In the genomic region with DNA sequence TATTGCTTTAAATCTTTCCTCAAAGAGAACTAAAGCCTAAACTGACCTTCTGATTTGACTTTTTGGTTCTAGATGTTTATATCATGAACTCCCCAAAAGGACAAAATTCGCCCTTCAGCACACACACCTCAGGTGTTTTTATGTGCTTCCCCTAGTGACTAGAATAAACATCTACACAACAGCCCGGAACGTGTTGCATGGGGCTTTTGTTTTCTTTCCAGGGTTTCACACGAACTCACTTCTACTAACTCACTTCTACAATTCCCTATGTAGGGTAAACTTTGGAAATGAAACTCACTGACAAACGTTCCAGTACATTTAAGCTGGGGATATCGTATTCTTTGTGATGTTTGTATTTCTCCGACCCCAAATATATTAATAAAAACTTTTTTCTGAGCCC, we compare ENCODE assay signal across 1 cellular context.
A peak's percentile ranks its signal among the peaks of the same experiment; 100 is the strongest.
TF ChIP-seq lines count a peak whose summit lies in the region.

No MANE protein-coding gene starts in this region.

TF ChIP-seq in GM12878, 131 proteins besides CTCF, POLR2A, EP300 and RAD21:
- peak in 1 of 2 experiments; percentile 16; a peak in 2 of 4 replicates for TF ChIP-seq IKZF2 (IDR thresholded peaks at IDR 0.05)
- TF ChIP-seq, protein P1, sequence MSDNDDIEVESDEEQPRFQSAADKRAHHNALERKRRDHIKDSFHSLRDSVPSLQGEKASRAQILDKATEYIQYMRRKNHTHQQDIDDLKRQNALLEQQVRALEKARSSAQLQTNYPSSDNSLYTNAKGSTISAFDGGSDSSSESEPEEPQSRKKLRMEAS (IDR thresholded peaks at IDR 0.05; ENCODE audit: low read depth, low read length) = 0 out of 2 replicates have a peak, but pooled peaks have one; percentile 17
- TF ChIP-seq ZNF274 (IDR thresholded peaks at IDR 0.05; ENCODE audit: insufficient read depth, insufficient read length) = no peak
- TF ChIP-seq BHLHE40 (IDR thresholded peaks at IDR 0.05; ENCODE audit: borderline replicate concordance in 1 of 2, low read depth in 2 of 2, low read length in 1 of 2) = peak; percentile 15 to 46; a peak in 1 of 4 replicates
- TF ChIP-seq, protein P2, sequence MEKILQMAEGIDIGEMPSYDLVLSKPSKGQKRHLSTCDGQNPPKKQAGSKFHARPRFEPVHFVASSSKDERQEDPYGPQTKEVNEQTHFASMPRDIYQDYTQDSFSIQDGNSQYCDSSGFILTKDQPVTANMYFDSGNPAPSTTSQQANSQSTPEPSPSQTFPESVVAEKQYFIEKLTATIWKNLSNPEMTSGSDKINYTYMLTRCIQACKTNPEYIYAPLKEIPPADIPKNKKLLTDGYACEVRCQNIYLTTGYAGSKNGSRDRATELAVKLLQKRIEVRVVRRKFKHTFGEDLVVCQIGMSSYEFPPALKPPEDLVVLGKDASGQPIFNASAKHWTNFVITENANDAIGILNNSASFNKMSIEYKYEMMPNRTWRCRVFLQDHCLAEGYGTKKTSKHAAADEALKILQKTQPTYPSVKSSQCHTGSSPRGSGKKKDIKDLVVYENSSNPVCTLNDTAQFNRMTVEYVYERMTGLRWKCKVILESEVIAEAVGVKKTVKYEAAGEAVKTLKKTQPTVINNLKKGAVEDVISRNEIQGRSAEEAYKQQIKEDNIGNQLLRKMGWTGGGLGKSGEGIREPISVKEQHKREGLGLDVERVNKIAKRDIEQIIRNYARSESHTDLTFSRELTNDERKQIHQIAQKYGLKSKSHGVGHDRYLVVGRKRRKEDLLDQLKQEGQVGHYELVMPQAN (conservative IDR thresholded peaks at IDR 0.05) = peak; percentile 37; the same call in 1 of the 2 replicates
- TF ChIP-seq, protein P3, sequence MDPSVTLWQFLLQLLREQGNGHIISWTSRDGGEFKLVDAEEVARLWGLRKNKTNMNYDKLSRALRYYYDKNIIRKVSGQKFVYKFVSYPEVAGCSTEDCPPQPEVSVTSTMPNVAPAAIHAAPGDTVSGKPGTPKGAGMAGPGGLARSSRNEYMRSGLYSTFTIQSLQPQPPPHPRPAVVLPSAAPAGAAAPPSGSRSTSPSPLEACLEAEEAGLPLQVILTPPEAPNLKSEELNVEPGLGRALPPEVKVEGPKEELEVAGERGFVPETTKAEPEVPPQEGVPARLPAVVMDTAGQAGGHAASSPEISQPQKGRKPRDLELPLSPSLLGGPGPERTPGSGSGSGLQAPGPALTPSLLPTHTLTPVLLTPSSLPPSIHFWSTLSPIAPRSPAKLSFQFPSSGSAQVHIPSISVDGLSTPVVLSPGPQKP (IDR thresholded peaks at IDR 0.05; ENCODE audit: low read depth, low read length) = no peak
- no peak for TF ChIP-seq EZH2 (IDR thresholded peaks at IDR 0.05; ENCODE audit: borderline replicate concordance, control insufficient read depth, low read depth, low read length)
- TF ChIP-seq, protein P4, sequence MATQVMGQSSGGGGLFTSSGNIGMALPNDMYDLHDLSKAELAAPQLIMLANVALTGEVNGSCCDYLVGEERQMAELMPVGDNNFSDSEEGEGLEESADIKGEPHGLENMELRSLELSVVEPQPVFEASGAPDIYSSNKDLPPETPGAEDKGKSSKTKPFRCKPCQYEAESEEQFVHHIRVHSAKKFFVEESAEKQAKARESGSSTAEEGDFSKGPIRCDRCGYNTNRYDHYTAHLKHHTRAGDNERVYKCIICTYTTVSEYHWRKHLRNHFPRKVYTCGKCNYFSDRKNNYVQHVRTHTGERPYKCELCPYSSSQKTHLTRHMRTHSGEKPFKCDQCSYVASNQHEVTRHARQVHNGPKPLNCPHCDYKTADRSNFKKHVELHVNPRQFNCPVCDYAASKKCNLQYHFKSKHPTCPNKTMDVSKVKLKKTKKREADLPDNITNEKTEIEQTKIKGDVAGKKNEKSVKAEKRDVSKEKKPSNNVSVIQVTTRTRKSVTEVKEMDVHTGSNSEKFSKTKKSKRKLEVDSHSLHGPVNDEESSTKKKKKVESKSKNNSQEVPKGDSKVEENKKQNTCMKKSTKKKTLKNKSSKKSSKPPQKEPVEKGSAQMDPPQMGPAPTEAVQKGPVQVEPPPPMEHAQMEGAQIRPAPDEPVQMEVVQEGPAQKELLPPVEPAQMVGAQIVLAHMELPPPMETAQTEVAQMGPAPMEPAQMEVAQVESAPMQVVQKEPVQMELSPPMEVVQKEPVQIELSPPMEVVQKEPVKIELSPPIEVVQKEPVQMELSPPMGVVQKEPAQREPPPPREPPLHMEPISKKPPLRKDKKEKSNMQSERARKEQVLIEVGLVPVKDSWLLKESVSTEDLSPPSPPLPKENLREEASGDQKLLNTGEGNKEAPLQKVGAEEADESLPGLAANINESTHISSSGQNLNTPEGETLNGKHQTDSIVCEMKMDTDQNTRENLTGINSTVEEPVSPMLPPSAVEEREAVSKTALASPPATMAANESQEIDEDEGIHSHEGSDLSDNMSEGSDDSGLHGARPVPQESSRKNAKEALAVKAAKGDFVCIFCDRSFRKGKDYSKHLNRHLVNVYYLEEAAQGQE (IDR thresholded peaks at IDR 0.05; ENCODE audit: low read depth, low read length) = no peak
- no peak for TF ChIP-seq JUNB (IDR thresholded peaks at IDR 0.05)
- TF ChIP-seq, protein P5, sequence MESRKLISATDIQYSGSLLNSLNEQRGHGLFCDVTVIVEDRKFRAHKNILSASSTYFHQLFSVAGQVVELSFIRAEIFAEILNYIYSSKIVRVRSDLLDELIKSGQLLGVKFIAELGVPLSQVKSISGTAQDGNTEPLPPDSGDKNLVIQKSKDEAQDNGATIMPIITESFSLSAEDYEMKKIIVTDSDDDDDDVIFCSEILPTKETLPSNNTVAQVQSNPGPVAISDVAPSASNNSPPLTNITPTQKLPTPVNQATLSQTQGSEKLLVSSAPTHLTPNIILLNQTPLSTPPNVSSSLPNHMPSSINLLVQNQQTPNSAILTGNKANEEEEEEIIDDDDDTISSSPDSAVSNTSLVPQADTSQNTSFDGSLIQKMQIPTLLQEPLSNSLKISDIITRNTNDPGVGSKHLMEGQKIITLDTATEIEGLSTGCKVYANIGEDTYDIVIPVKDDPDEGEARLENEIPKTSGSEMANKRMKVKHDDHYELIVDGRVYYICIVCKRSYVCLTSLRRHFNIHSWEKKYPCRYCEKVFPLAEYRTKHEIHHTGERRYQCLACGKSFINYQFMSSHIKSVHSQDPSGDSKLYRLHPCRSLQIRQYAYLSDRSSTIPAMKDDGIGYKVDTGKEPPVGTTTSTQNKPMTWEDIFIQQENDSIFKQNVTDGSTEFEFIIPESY (IDR thresholded peaks at IDR 0.05) = no peak
- no peak for TF ChIP-seq CHD4 (IDR thresholded peaks at IDR 0.05)
- no peak for TF ChIP-seq CHD1 (IDR thresholded peaks at IDR 0.05; ENCODE audit: low read depth, low read length)
- no peak for TF ChIP-seq SPI1 (IDR thresholded peaks at IDR 0.05; ENCODE audit: borderline replicate concordance, insufficient read depth, low read depth, low read length)
- no peak for TF ChIP-seq IRF4 (IDR thresholded peaks at IDR 0.05; ENCODE audit: low read depth, low read length)
- TF ChIP-seq SP1 (IDR thresholded peaks at IDR 0.05; ENCODE audit: low read depth, low read length) = no peak
- no peak for TF ChIP-seq IKZF1 (conservative IDR thresholded peaks at IDR 0.05)
- TF ChIP-seq POLR2AphosphoS2 (IDR thresholded peaks at IDR 0.05; ENCODE audit: low read depth, low read length) = no peak
- no peak for TF ChIP-seq NBN (IDR thresholded peaks at IDR 0.05)
- TF ChIP-seq FOS (IDR thresholded peaks at IDR 0.05; ENCODE audit: borderline replicate concordance, extremely low read depth, insufficient read length) = no peak
- no peak for TF ChIP-seq NR2F1 (conservative IDR thresholded peaks at IDR 0.05)
- TF ChIP-seq LARP7 (IDR thresholded peaks at IDR 0.05) = no peak
- no peak for TF ChIP-seq POLR2AphosphoS5 (IDR thresholded peaks at IDR 0.05; ENCODE audit: low read length)
- no peak for TF ChIP-seq PAX8 (IDR thresholded peaks at IDR 0.05)
- TF ChIP-seq, protein P6, sequence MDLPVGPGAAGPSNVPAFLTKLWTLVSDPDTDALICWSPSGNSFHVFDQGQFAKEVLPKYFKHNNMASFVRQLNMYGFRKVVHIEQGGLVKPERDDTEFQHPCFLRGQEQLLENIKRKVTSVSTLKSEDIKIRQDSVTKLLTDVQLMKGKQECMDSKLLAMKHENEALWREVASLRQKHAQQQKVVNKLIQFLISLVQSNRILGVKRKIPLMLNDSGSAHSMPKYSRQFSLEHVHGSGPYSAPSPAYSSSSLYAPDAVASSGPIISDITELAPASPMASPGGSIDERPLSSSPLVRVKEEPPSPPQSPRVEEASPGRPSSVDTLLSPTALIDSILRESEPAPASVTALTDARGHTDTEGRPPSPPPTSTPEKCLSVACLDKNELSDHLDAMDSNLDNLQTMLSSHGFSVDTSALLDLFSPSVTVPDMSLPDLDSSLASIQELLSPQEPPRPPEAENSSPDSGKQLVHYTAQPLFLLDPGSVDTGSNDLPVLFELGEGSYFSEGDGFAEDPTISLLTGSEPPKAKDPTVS (IDR thresholded peaks at IDR 0.05; ENCODE audit: low read depth, low read length) = no peak
- peak; percentile 90 for TF ChIP-seq MXI1 (IDR thresholded peaks at IDR 0.05; ENCODE audit: low read depth, low read length)
- TF ChIP-seq, protein P7, sequence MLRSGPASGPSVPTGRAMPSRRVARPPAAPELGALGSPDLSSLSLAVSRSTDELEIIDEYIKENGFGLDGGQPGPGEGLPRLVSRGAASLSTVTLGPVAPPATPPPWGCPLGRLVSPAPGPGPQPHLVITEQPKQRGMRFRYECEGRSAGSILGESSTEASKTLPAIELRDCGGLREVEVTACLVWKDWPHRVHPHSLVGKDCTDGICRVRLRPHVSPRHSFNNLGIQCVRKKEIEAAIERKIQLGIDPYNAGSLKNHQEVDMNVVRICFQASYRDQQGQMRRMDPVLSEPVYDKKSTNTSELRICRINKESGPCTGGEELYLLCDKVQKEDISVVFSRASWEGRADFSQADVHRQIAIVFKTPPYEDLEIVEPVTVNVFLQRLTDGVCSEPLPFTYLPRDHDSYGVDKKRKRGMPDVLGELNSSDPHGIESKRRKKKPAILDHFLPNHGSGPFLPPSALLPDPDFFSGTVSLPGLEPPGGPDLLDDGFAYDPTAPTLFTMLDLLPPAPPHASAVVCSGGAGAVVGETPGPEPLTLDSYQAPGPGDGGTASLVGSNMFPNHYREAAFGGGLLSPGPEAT (IDR thresholded peaks at IDR 0.05; ENCODE audit: low read depth) = no peak; the same call in 1 of the 2 replicates
- no peak for TF ChIP-seq SMC3 (IDR thresholded peaks at IDR 0.05; ENCODE audit: borderline replicate concordance, low read length)
- no peak for TF ChIP-seq ZZZ3 (IDR thresholded peaks at IDR 0.05; ENCODE audit: control insufficient read depth, insufficient read length, low read depth)
- TF ChIP-seq RUNX3 (IDR thresholded peaks at IDR 0.05; ENCODE audit: low read length) = no peak
- no peak for TF ChIP-seq CREB1 (IDR thresholded peaks at IDR 0.05; ENCODE audit: low read depth)
- TF ChIP-seq MYB (IDR thresholded peaks at IDR 0.05; ENCODE audit: borderline replicate concordance, low read depth, low read length) = no peak
- no peak for TF ChIP-seq BRCA1 (IDR thresholded peaks at IDR 0.05; ENCODE audit: low read depth, low read length)
- TF ChIP-seq, protein P8, sequence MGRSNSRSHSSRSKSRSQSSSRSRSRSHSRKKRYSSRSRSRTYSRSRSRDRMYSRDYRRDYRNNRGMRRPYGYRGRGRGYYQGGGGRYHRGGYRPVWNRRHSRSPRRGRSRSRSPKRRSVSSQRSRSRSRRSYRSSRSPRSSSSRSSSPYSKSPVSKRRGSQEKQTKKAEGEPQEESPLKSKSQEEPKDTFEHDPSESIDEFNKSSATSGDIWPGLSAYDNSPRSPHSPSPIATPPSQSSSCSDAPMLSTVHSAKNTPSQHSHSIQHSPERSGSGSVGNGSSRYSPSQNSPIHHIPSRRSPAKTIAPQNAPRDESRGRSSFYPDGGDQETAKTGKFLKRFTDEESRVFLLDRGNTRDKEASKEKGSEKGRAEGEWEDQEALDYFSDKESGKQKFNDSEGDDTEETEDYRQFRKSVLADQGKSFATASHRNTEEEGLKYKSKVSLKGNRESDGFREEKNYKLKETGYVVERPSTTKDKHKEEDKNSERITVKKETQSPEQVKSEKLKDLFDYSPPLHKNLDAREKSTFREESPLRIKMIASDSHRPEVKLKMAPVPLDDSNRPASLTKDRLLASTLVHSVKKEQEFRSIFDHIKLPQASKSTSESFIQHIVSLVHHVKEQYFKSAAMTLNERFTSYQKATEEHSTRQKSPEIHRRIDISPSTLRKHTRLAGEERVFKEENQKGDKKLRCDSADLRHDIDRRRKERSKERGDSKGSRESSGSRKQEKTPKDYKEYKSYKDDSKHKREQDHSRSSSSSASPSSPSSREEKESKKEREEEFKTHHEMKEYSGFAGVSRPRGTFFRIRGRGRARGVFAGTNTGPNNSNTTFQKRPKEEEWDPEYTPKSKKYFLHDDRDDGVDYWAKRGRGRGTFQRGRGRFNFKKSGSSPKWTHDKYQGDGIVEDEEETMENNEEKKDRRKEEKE (IDR thresholded peaks at IDR 0.05) = no peak
- TF ChIP-seq SREBF2 (IDR thresholded peaks at IDR 0.05; ENCODE audit: low read length) = no peak
- TF ChIP-seq, protein P9, sequence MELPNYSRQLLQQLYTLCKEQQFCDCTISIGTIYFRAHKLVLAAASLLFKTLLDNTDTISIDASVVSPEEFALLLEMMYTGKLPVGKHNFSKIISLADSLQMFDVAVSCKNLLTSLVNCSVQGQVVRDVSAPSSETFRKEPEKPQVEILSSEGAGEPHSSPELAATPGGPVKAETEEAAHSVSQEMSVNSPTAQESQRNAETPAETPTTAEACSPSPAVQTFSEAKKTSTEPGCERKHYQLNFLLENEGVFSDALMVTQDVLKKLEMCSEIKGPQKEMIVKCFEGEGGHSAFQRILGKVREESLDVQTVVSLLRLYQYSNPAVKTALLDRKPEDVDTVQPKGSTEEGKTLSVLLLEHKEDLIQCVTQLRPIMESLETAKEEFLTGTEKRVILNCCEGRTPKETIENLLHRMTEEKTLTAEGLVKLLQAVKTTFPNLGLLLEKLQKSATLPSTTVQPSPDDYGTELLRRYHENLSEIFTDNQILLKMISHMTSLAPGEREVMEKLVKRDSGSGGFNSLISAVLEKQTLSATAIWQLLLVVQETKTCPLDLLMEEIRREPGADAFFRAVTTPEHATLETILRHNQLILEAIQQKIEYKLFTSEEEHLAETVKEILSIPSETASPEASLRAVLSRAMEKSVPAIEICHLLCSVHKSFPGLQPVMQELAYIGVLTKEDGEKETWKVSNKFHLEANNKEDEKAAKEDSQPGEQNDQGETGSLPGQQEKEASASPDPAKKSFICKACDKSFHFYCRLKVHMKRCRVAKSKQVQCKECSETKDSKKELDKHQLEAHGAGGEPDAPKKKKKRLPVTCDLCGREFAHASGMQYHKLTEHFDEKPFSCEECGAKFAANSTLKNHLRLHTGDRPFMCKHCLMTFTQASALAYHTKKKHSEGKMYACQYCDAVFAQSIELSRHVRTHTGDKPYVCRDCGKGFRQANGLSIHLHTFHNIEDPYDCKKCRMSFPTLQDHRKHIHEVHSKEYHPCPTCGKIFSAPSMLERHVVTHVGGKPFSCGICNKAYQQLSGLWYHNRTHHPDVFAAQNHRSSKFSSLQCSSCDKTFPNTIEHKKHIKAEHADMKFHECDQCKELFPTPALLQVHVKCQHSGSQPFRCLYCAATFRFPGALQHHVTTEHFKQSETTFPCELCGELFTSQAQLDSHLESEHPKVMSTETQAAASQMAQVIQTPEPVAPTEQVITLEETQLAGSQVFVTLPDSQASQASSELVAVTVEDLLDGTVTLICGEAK (IDR thresholded peaks at IDR 0.05; ENCODE audit: borderline replicate concordance) = peak; percentile 12; the same call in 1 of the 2 replicates
